In the genomic region with DNA sequence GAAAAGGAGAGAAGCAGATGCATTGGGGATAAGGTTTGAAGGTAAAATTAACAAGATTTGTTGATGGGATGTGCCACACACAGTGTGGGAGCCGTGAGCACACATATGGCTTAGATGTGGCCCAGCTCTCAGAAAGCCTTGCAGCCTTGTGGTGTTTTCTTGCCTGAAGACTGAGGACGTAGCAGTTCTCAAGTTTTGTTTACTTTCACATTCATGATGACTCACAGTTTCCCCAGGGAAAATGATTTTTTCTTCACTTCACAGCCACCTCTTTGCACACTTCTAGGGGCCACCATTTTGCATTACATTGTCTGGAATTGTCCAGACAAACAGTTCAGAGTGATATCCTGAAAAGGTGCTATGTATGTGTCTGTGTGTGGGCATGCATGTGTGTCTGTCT, we compare ENCODE assay signal across 8 cellular contexts.
DNase-seq lines count a peak whose midpoint lies in the region; ATAC-seq, FAIRE-seq and TF ChIP-seq lines count a peak whose summit lies in the region.

No MANE protein-coding gene starts in this region.

- no peaks in the 10 kb centered on the region for H4K20me1 ChIP-seq in MM.1S (ENCODE audit: insufficient read depth, low read length)

- H3K27me3 Mint-ChIP-seq in activated CD8-positive, alpha-beta T cell treated with anti-CD3 and anti-CD28 coated beads for 36 hours, result no peaks in the 10 kb centered on the region

- in situ Hi-C loops in GM13976 (cut with MboI; ENCODE audit: low sequenced_read_pairs, unreplicated experiment), result no loop called here

- H2AFZ ChIP-seq in MM.1S (ENCODE audit: low read length), result peak overlapping the region; percentile 69; the same call in 1 of the 2 replicates

- no peak overlapping the region for H3K27ac Mint-ChIP-seq in activated CD8-positive, alpha-beta T cell treated with anti-CD3 and anti-CD28 coated beads for 36 hours

- H3K9me3 ChIP-seq in MM.1S (replicated peaks; ENCODE audit: insufficient read depth, low read length), result no peaks in the 10 kb centered on the region

- peak overlapping the region; percentile 44; the same call in 1 of the 2 replicates for H3K27ac ChIP-seq in MM.1S (ENCODE audit: low read length)

- no peaks in the 10 kb centered on the region for H3K27me3 ChIP-seq in MM.1S (replicated peaks; ENCODE audit: insufficient read depth, low read length)

- H3K9me3 Mint-ChIP-seq in activated CD8-positive, alpha-beta T cell treated with anti-CD3 and anti-CD28 coated beads for 36 hours, result peaks cover 8% of the 10 kb centered on the region

- H3K36me3 ChIP-seq in MM.1S (replicated peaks; ENCODE audit: insufficient read depth, low read length), result no peaks in the 10 kb centered on the region

- TF ChIP-seq POLR2A in H54 (IDR thresholded peaks at IDR 0.05; ENCODE audit: low read depth, low read length), result no peak

- H3K4me1 ChIP-seq in MM.1S (ENCODE audit: low read length), result peaks cover 8% of the 10 kb centered on the region

- CTCF ChIA-PET in activated CD8-positive, alpha-beta T cell treated with anti-CD3 and anti-CD28 coated beads for 36 hours (lab: Charles Lee), result no interaction called here

- no peak overlapping the region for H3K4me3 Mint-ChIP-seq in activated CD8-positive, alpha-beta T cell treated with anti-CD3 and anti-CD28 coated beads for 36 hours

- no peaks in the 10 kb centered on the region; the same call in 1 of the 2 replicates for H3F3A ChIP-seq in MM.1S (ENCODE audit: insufficient read depth, low read length)

- no peak overlapping the region for H3K9ac ChIP-seq in MM.1S (ENCODE audit: low read length)

- DNase-seq in GM13976 (ENCODE audit: low spot score), result peak; percentile 59
- peak; percentile 60 for DNase-seq in H54 (ENCODE audit: insufficient read length, low spot score)
- DNase-seq in MM.1S, result peak; percentile 77
- peak; percentile 68 for DNase-seq in fibroblast of the conjunctiva (ENCODE audit: low read depth)
- no peak for DNase-seq in activated CD8-positive, alpha-beta T cell treated with anti-CD3 and anti-CD28 coated beads for 36 hours
- no peak for DNase-seq in islet precursor cell
- no peak for DNase-seq in ureter (ENCODE audit: low spot score)
- DNase-seq in GDM1 (lab: John Stamatoyannopoulos, UW), result no peak

- H3K9me2 ChIP-seq in MM.1S (replicated peaks; ENCODE audit: insufficient read depth, low read length), result no peaks in the 10 kb centered on the region

- no peaks in the 10 kb centered on the region for H3K4me1 Mint-ChIP-seq in activated CD8-positive, alpha-beta T cell treated with anti-CD3 and anti-CD28 coated beads for 36 hours (ENCODE audit: low read depth)

- H3K4me2 ChIP-seq in MM.1S (ENCODE audit: low read depth, low read length), result peak overlapping the region; percentile 26; the same call in 1 of the 2 replicates

- intact Hi-C loops in activated CD8-positive, alpha-beta T cell treated with anti-CD3 and anti-CD28 coated beads for 36 hours (cut with micrococcal nuclease), result no loop called here

- H3K4me3 ChIP-seq in MM.1S (ENCODE audit: low read length), result no peak overlapping the region

- FAIRE-seq in H54 (lab: Jason Lieb, UNC), result peak; percentile 91

- no peaks in the 10 kb centered on the region for H3K36me3 Mint-ChIP-seq in activated CD8-positive, alpha-beta T cell treated with anti-CD3 and anti-CD28 coated beads for 36 hours (ENCODE audit: low read depth)

- no peaks in the 10 kb centered on the region for H3K79me2 ChIP-seq in MM.1S (ENCODE audit: low read length)

- POLR2A ChIA-PET in activated CD8-positive, alpha-beta T cell treated with anti-CD3 and anti-CD28 coated beads for 36 hours (lab: Charles Lee), result no interaction called here

- ATAC-seq in activated CD8-positive, alpha-beta T cell treated with anti-CD3 and anti-CD28 coated beads for 36 hours, result no peak

- TF ChIP-seq CTCF in GM13976 (IDR thresholded peaks at IDR 0.05; ENCODE audit: borderline replicate concordance, control extremely low read depth, extremely low read depth, insufficient read depth, missing control alignments) (no peak), MM.1S (IDR thresholded peaks at IDR 0.05; ENCODE audit: low read length) (no peak)
- no peak for TF ChIP-seq CTCF in activated CD8-positive, alpha-beta T cell treated with anti-CD3 and anti-CD28 coated beads for 36 hours (IDR thresholded peaks at IDR 0.05)

Comparison
In these comparisons a context has a peak if more than half of its experiments do, and no peak if none do; other contexts are left out.
1. DNase-seq: peak in GM13976 (single experiment), H54 (single experiment), MM.1S (single experiment) and fibroblast of the conjunctiva (single experiment); none in activated CD8-positive, alpha-beta T cell treated with anti-CD3 and anti-CD28 coated beads for 36 hours (single experiment), islet precursor cell (single experiment), ureter (single experiment) and GDM1 (single experiment).